32 cellular contexts compared by ENCODE assay signal in the genomic region with DNA sequence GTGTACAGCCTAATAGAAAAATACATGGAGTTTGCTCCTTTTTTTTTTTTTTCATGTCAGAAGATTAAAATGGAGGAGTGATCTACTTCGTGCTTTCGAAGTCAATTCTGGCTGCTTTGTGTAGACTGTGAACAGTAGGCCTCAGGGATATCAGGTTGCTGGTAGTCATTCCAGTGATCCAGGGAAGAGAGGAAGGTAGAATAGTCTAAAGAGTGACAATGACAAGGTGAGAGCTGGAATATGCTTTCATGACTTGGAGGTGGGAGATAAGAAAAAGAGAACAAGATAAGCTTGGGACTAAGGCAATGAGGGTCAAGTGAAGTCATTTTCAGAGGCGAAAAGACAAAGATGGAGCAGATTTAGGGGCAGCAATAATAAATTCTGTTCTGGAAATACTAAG.
"Had no signal": no experiment of that assay in that cellular context is flagged by ENCODE, and none has a peak within 500 bp of the region (broad histone marks: within the 10 kb centered on the region; RNA-seq: fewer than 3 reads in every experiment).

No MANE protein-coding gene starts in this region.

- FAIRE-seq: astrocyte, bronchial epithelial cell had no signal

- H3K36me3 ChIP-seq: adrenal gland, ascending aorta, brain microvascular endothelial cell, breast epithelium, cardiac muscle cell had no signal

- ATAC-seq: activated naive CD4-positive, alpha-beta T cell treated with anti-CD3 and anti-CD28 coated beads, Interleukin-2, amount 50 U/mL, for 72 hours; activated naive CD8-positive, alpha-beta T cell treated with anti-CD3 and anti-CD28 coated beads, Interleukin-2, amount 50 U/mL, for 24 hours; activated T-cell treated with anti-CD3 and anti-CD28 coated beads, Interleukin-2, amount 50 U/mL, for 4 hours; activated T-cell treated with anti-CD3 and anti-CD28 coated beads, Interleukin-2, amount 50 U/mL, for 72 hours; activated T-helper 17 cell treated with anti-CD3 and anti-CD28 coated beads, Interleukin-2, amount 50 U/mL, for 72 hours; body of pancreas had no signal

- H3K4me3 ChIP-seq: adrenal gland, ascending aorta, body of pancreas, breast epithelium, cardiac muscle cell had no signal

- H3K9me3 ChIP-seq: adrenal gland, ascending aorta, body of pancreas, breast epithelium had no signal

- DNase-seq: activated effector memory CD4-positive, alpha-beta T cell treated with anti-CD3 and anti-CD28 coated beads, Interleukin-2, amount 50 U/mL, for 16 hours; activated effector memory CD4-positive, alpha-beta T cell treated with Interleukin-2 at 50 U/mL for 16 hours; activated gamma-delta T cell; activated gamma-delta T cell treated with Interleukin-2 at 50 U/mL for 16 hours; activated naive CD4-positive, alpha-beta T cell; activated naive CD4-positive, alpha-beta T cell treated with anti-CD3 and anti-CD28 coated beads for 36 hours; activated naive CD4-positive, alpha-beta T cell treated with anti-CD3 and anti-CD28 coated beads, Interleukin-2, amount 10 ng/mL, durations not matched to agents 7 days and 5 days; activated naive CD4-positive, alpha-beta T cell treated with anti-CD3 and anti-CD28 coated beads, Interleukin-2, amount 50 U/mL, for 16 hours; activated naive CD4-positive, alpha-beta T cell treated with Interleukin-2 at 50 U/mL for 16 hours; activated naive CD8-positive, alpha-beta T cell treated with anti-CD3 and anti-CD28 coated beads for 36 hours; activated naive CD8-positive, alpha-beta T cell treated with anti-CD3 and anti-CD28 coated beads, Interleukin-2, amount 10 ng/mL, durations not matched to agents 7 days and 5 days; activated naive CD8-positive, alpha-beta T cell treated with anti-CD3 and anti-CD28 coated beads, Interleukin-2, amount 50 U/mL, for 24 hours; activated T-cell treated with anti-CD3 and anti-CD28 coated beads, Interleukin-2, amount 50 U/mL, for 4 hours; activated T-cell treated with anti-CD3 and anti-CD28 coated beads, Interleukin-2, amount 50 U/mL, for 48 hours; activated T-cell treated with anti-CD3 and anti-CD28 coated beads, Interleukin-2, amount 50 U/mL, for 72 hours; adrenal gland; amniotic stem cell; amygdala; anterior cingulate cortex; aorta; body of pancreas; brain microvascular endothelial cell; caudate nucleus; central memory CD4-positive, alpha-beta T cell; cerebellar nuclear complex had no signal

- H3K4me1 ChIP-seq: adrenal gland, ascending aorta, body of pancreas, breast epithelium had no signal

- H3K27ac ChIP-seq: adrenal gland, ascending aorta, body of pancreas, brain microvascular endothelial cell, breast epithelium, cardiac muscle cell had no signal

- H3K27me3 ChIP-seq: adrenal gland, ascending aorta, body of pancreas, brain microvascular endothelial cell, breast epithelium, cardiac muscle cell had no signal
